ENCODE assay signal across 13 cellular contexts in the genomic region with DNA sequence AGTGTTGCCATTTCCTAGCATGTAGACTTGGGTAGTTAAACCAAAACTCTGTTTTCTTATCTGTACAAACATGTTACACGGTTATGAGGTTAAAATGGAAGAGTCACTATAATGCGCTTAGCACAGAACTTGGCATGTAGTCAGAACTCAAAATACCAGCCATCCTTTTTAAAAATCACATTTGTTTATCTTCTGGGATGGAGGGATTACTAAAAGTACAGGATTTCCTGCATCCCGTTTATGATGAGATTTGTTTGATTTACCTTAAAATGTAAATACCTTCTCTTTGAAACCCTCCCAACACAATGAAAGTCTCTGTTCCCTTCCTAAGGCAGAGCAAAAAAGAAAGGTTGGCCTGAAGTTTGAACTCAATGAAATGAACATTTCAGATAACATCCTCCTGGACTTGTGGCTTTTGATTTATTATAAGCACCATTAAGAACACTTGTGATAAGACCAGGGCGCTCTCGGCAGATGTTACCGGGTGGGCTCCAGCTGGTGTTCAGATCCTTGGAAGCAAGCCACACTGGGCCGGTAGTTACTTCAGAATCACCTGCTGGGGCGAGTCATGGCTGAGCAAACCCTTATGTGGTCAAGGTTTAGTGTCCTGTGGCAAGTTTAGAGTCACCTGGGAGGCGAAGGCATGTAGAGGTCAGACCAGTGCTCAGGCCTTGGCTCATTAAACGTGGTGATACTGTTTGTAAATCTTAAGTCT.
DNase-seq lines count a peak whose midpoint lies in the region; ATAC-seq, FAIRE-seq and TF ChIP-seq lines count a peak whose summit lies in the region.
"Had no signal": no experiment of that assay in that cellular context is flagged by ENCODE, and none has a peak within 500 bp of the region (broad histone marks: within the 10 kb centered on the region; RNA-seq: fewer than 3 reads in every experiment).

No MANE protein-coding gene starts in this region.

- CTCF ChIA-PET in A673 (lab: Charles Lee) = no interaction called here

- H2BK12ac ChIP-seq in neuronal stem cell (ENCODE audit: low read length) = no peak overlapping the region

- peak; percentile 30 for FAIRE-seq in GM12892 (lab: Jason Lieb, UNC)
- FAIRE-seq: keratinocyte had no signal

- intact Hi-C loops in ascending aorta (cut with DNase I) (no loop called here), A673 (cut with micrococcal nuclease; ENCODE audit: unreplicated experiment) (no loop called here)

- TF ChIP-seq POLR2A in GM12892 (IDR thresholded peaks at IDR 0.05; ENCODE audit: low read depth, low read length) = no peak

- ATAC-seq in HG03108 (IDR thresholded peaks at IDR 0.05; ENCODE audit: unreplicated experiment) = no peak

- no peak overlapping the region for H3K4me2 ChIP-seq in neuronal stem cell (ENCODE audit: insufficient read depth, low read length, poor library complexity, severe bottlenecking)

- H3K27me3 Mint-ChIP-seq in brain = no peaks in the 10 kb centered on the region
- H3K27me3 Mint-ChIP-seq: activated CD4-positive, alpha-beta memory T cell treated with anti-CD3 and anti-CD28 coated beads, Interleukin-2, amount 10 ng/mL, durations not matched to agents 7 days and 5 days had no signal

- BruUV-seq in A673 (replicated peaks; lab: Mats Ljungman, UMichigan) = no TSS peak

- no peak overlapping the region for H3K9ac ChIP-seq in neuronal stem cell (ENCODE audit: low read depth, low read length, poor library complexity)
- H3K9ac ChIP-seq: parathyroid adenoma had no signal

- H3K36me3 ChIP-seq in neuronal stem cell (replicated peaks in 1 of 2; ENCODE audit: control insufficient read depth in 2 of 2, insufficient read depth in 2 of 2, low read length in 2 of 2) (peaks cover 6 to 26% of the 10 kb centered on the region in 2 donors), ascending aorta (peaks cover 0 to 7% of the 10 kb centered on the region in 2 donors), A673 (ENCODE audit: insufficient read depth, low read length, poor library complexity, severe bottlenecking) (no peaks in the 10 kb centered on the region)
- H3K36me3 ChIP-seq: uterus had no signal

- no peak overlapping the region for H4K91ac ChIP-seq in neuronal stem cell (ENCODE audit: low read depth, low read length, poor library complexity)

- peaks cover 50% of the 10 kb centered on the region for H3K4me1 Mint-ChIP-seq in brain
- H3K4me1 Mint-ChIP-seq: activated CD4-positive, alpha-beta memory T cell treated with anti-CD3 and anti-CD28 coated beads, Interleukin-2, amount 10 ng/mL, durations not matched to agents 7 days and 5 days had no signal

- H2BK5ac ChIP-seq in neuronal stem cell (ENCODE audit: low read length) = no peak overlapping the region

- TF ChIP-seq CTCF in brain (conservative IDR thresholded peaks at IDR 0.05) = no peak
- TF ChIP-seq CTCF in ascending aorta (IDR thresholded peaks at IDR 0.05) = no peak
- no peak for TF ChIP-seq CTCF in A673 (conservative IDR thresholded peaks at IDR 0.05; ENCODE audit: low read depth, low read length)

- no peak overlapping the region for H3K27ac ChIP-seq in neuronal stem cell (replicated peaks; ENCODE audit: low read length)
- no peak overlapping the region for H3K27ac ChIP-seq in ascending aorta
- no peak overlapping the region for H3K27ac ChIP-seq in A673 (ENCODE audit: low read depth, low read length, poor library complexity, severe bottlenecking)
- H3K27ac ChIP-seq: parathyroid adenoma, uterus had no signal

- H3K23ac ChIP-seq in neuronal stem cell (ENCODE audit: low read depth, low read length, poor library complexity) = no peak overlapping the region

- no peak overlapping the region for H3K4me3 ChIP-seq in neuronal stem cell (ENCODE audit: low read length in 2 of 2)
- H3K4me3 ChIP-seq in ascending aorta = no peak overlapping the region
- H3K4me3 ChIP-seq in A673 (ENCODE audit: low read depth, low read length, poor library complexity, severe bottlenecking) = no peak overlapping the region
- H3K4me3 ChIP-seq: uterus had no signal

- no CpG with 5 or more reads among the region's 10 CpGs for WGBS in neuronal stem cell (ENCODE audit: extremely low coverage in 2 of 2, insufficient read length in 2 of 2, insufficient replicate concordance in 1 of 2), 2 donors

- peak overlapping the region; percentile 5 for H3K18ac ChIP-seq in neuronal stem cell (ENCODE audit: low read length)

- H3K4me1 ChIP-seq in neuronal stem cell (ENCODE audit: control insufficient read depth in 2 of 2, insufficient read depth in 1 of 2, low read depth in 1 of 2, low read length in 2 of 2) = peaks cover 0 to 3% of the 10 kb centered on the region in 2 donors
- peaks cover 0 to 15% of the 10 kb centered on the region in 2 donors for H3K4me1 ChIP-seq in ascending aorta
- no peaks in the 10 kb centered on the region for H3K4me1 ChIP-seq in A673 (ENCODE audit: insufficient read depth, low read length, poor library complexity, severe bottlenecking)
- H3K4me1 ChIP-seq: uterus had no signal

- DNase-seq in GM12892 (ENCODE audit: insufficient read length) (no peak), NCI-H2171 (lab: John Stamatoyannopoulos, UW) (peak; percentile 62), neuronal stem cell (ENCODE audit: low spot score) (no peak), ascending aorta (ENCODE audit: low spot score in 2 of 2) (no peak), A673 (ENCODE audit: low spot score) (no peak), AML-193 (lab: John Stamatoyannopoulos, UW) (no peak)
- DNase-seq: activated CD4-positive, alpha-beta memory T cell treated with anti-CD3 and anti-CD28 coated beads, Interleukin-2, amount 10 ng/mL, durations not matched to agents 7 days and 5 days; amygdala; uterus had no signal

- peak overlapping the region in 4 of 5 experiments; percentile 7 to 53 (median 20) for H3K4me3 Mint-ChIP-seq in brain
- H3K4me3 Mint-ChIP-seq: activated CD4-positive, alpha-beta memory T cell treated with anti-CD3 and anti-CD28 coated beads, Interleukin-2, amount 10 ng/mL, durations not matched to agents 7 days and 5 days had no signal

- H2AK5ac ChIP-seq in neuronal stem cell (ENCODE audit: low read depth, low read length) = no peak overlapping the region

- POLR2A ChIA-PET in A673 (lab: Charles Lee; ENCODE audit: low non-redundant PET) = no interaction called here

- H2BK120ac ChIP-seq in neuronal stem cell (ENCODE audit: low read depth, low read length) = no peak overlapping the region

- no peak overlapping the region for H2BK15ac ChIP-seq in neuronal stem cell (ENCODE audit: low read length)

- H3K4ac ChIP-seq in neuronal stem cell (ENCODE audit: low read length) = no peak overlapping the region

- H4K8ac ChIP-seq in neuronal stem cell (ENCODE audit: low read depth, low read length) = no peak overlapping the region

- no peaks in the 10 kb centered on the region for H3K9me3 Mint-ChIP-seq in brain
- H3K9me3 Mint-ChIP-seq: activated CD4-positive, alpha-beta memory T cell treated with anti-CD3 and anti-CD28 coated beads, Interleukin-2, amount 10 ng/mL, durations not matched to agents 7 days and 5 days had no signal

- no peak overlapping the region for H2AFZ ChIP-seq in neuronal stem cell (ENCODE audit: low read length)
- H2AFZ ChIP-seq: parathyroid adenoma had no signal

- H3K9me3 ChIP-seq in neuronal stem cell (replicated peaks in 1 of 2; ENCODE audit: control insufficient read depth in 2 of 2, insufficient read depth in 1 of 2, low read depth in 1 of 2, low read length in 2 of 2) (no peaks in the 10 kb centered on the region), ascending aorta (no peaks in the 10 kb centered on the region), A673 (ENCODE audit: low read depth, low read length, poor library complexity, severe bottlenecking) (no peaks in the 10 kb centered on the region)
- H3K9me3 ChIP-seq: uterus had no signal

- H3K27ac Mint-ChIP-seq in brain = peak overlapping the region; percentile 50 to 93 (median 71)
- H3K27ac Mint-ChIP-seq: activated CD4-positive, alpha-beta memory T cell treated with anti-CD3 and anti-CD28 coated beads, Interleukin-2, amount 10 ng/mL, durations not matched to agents 7 days and 5 days had no signal

- H3K36me3 Mint-ChIP-seq in brain = peaks cover 32% of the 10 kb centered on the region

- H3K27me3 ChIP-seq in neuronal stem cell (ENCODE audit: control insufficient read depth in 3 of 3, insufficient read depth in 3 of 3, low read depth in 1 of 3, low read length in 3 of 3) = no peaks in the 10 kb centered on the region
- no peaks in the 10 kb centered on the region for H3K27me3 ChIP-seq in ascending aorta
- H3K27me3 ChIP-seq in A673 (replicated peaks; ENCODE audit: insufficient read depth, low read depth, low read length, poor library complexity) = peaks cover 4% of the 10 kb centered on the region
- H3K27me3 ChIP-seq: uterus had no signal

- H3K14ac ChIP-seq in neuronal stem cell (ENCODE audit: low read length) = no peak overlapping the region

- no peaks in the 10 kb centered on the region for H3K79me1 ChIP-seq in neuronal stem cell (ENCODE audit: low read depth, low read length)
